9 cellular contexts compared by ENCODE assay signal in the genomic region with DNA sequence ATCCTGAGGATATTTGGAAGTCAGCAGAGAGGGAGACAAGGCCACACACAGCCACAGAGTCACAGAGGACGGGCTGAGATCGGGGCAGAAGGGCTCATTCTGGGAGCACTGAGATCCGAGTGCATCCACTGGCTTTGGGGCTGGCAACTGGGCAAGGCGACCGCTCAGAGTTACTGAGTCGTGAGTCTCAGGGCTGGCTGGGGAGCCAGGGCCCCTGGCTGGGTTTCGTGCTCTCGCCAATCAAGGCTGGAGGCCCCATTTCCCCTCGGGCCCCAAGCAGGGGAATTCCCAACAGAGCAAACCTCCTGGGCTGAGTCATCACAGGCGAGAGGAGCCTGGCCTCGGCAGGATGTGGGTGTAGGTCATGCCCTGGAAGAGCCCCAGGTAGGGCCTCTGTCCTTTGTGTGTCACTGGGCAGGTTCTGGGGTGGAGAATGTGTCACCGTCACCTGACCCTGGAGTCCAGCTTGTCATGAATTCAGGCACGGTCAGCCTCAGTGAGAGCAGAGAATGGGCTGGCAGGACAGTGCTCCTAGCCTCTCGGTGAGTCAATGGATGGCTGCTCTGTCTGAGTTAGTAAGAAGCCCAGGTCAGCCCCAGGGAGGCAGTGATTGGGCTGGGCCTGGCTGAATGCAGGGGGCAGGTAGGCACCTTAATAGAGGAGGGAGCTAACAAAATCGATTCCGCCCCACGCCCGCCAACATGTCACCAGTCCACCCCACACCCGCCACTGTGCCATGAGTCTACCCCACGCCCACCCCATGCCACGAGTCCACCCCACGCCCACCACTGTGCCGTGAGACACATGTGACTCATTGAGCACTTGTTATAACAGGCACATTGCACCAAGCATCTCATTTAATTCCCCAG. TPM values are rescaled to one million over a fixed set of nuclear protein-coding genes. Genes with fewer than 3 reads are reported as not detected.
DNase-seq lines count a peak whose midpoint lies in the region; ATAC-seq and TF ChIP-seq lines count a peak whose summit lies in the region.
"Had no signal": no experiment of that assay in that cellular context is flagged by ENCODE, and none has a peak within 500 bp of the region (broad histone marks: within the 10 kb centered on the region; RNA-seq: fewer than 3 reads in every experiment).

No MANE protein-coding gene starts in this region.

- intact Hi-C loops in aorta (cut with DNase I): loop anchor here (5.0 kb wide), 1 partner anchor 38 kb away; the partner anchor contains the start of gene CCDC197 (in 2 of the 2)

- H3K4me1 ChIP-seq in esophagus (ENCODE audit: control insufficient read depth in 2 of 2, insufficient read depth in 2 of 2, low read length in 1 of 2): peaks cover 7 to 25% of the 10 kb centered on the region in 2 donors
- peaks cover 16% of the 10 kb centered on the region for H3K4me1 ChIP-seq in osteoblast (ENCODE audit: insufficient read depth, low read length)
- no peaks in the 10 kb centered on the region for H3K4me1 ChIP-seq in aorta (ENCODE audit: control insufficient read depth in 1 of 2, insufficient read depth in 2 of 2, low read length in 2 of 2)

- ATAC-seq in GM18499 (IDR thresholded peaks at IDR 0.05; ENCODE audit: insufficient read depth, unreplicated experiment) (peak; percentile 60), HG02623 (IDR thresholded peaks at IDR 0.05; ENCODE audit: unreplicated experiment) (peak; percentile 69), aorta (ENCODE audit: low FRiP score) (peak; percentile 49)

- peak overlapping the region; percentile 2 for H3K4me2 ChIP-seq in osteoblast (ENCODE audit: insufficient read depth, low read length)

- in situ Hi-C loops in G401 (cut with HindIII; ENCODE audit: low sequenced_read_pairs): no loop called here

- H2AFZ ChIP-seq in osteoblast (ENCODE audit: low read length): no peak overlapping the region

- H3K9me3 ChIP-seq in esophagus (ENCODE audit: control insufficient read depth in 2 of 2, insufficient read depth in 1 of 2, low read depth in 1 of 2, low read length in 1 of 2) (peaks cover 0 to 2% of the 10 kb centered on the region in 2 donors), osteoblast (ENCODE audit: low read depth, low read length) (no peaks in the 10 kb centered on the region), aorta (ENCODE audit: control insufficient read depth, low read length) (no peaks in the 10 kb centered on the region)

- H3K27ac ChIP-seq in esophagus (ENCODE audit: low read depth in 2 of 2, low read length in 1 of 2) (peak overlapping the region; percentile 76 to 86), osteoblast (ENCODE audit: low read depth, low read length) (peak overlapping the region; percentile 6), aorta (ENCODE audit: low read depth in 1 of 2, low read length in 2 of 2) (peak overlapping the region; percentile 6 to 46)

- H3K79me2 ChIP-seq in osteoblast (ENCODE audit: insufficient read depth, low read length): no peaks in the 10 kb centered on the region

- no peak for TF ChIP-seq CTCF in osteoblast (IDR thresholded peaks at IDR 0.05; ENCODE audit: extremely low read depth, low read depth, low read length)

- no peak overlapping the region for H3K4me3 ChIP-seq in esophagus (ENCODE audit: low read depth in 1 of 2, low read length in 2 of 2)
- H3K4me3 ChIP-seq in osteoblast (ENCODE audit: insufficient read depth, low read length): no peak overlapping the region
- H3K4me3 ChIP-seq in aorta (ENCODE audit: low read length in 2 of 2): no peak overlapping the region

- DNase-seq in NAMALWA (ENCODE audit: low spot score) (peak; percentile 72), osteoblast (ENCODE audit: insufficient read length, low spot score, missing footprints) (peak; percentile 98), aorta (peak; percentile 84 to 88), G401 (ENCODE audit: low spot score) (no peak)
- peak; percentile 75 to 91 (median 86) for DNase-seq in activated CD8-positive, alpha-beta memory T cell treated with anti-CD3 and anti-CD28 coated beads for 48 hours (ENCODE audit: low read depth in 2 of 3, low spot score in 2 of 3)

- no peaks in the 10 kb centered on the region for H3K27me3 ChIP-seq in esophagus (ENCODE audit: control insufficient read depth in 1 of 2, insufficient read depth in 2 of 2, low read length in 2 of 2)
- H3K27me3 ChIP-seq in osteoblast (ENCODE audit: insufficient read depth, low read length): no peaks in the 10 kb centered on the region
- H3K27me3 ChIP-seq in aorta (ENCODE audit: control insufficient read depth in 1 of 2, insufficient read depth in 2 of 2, low read length in 1 of 2): no peaks in the 10 kb centered on the region

- H3K36me3 ChIP-seq in esophagus (ENCODE audit: control insufficient read depth in 2 of 2, insufficient read depth in 2 of 2, low read length in 1 of 2) (no peaks in the 10 kb centered on the region), osteoblast (ENCODE audit: insufficient read depth, low read length) (no peaks in the 10 kb centered on the region), aorta (ENCODE audit: control insufficient read depth in 1 of 2, insufficient read depth in 2 of 2, low read length in 1 of 2) (peaks cover 0 to 5% of the 10 kb centered on the region in 2 donors)

- WGBS in esophagus, 2 donors: 28 to 46% methylated on average over 23 of the region's 23 CpGs
- 38 to 45% methylated on average over 23 of the region's 23 CpGs for WGBS in aorta, 2 donors

- no peaks in the 10 kb centered on the region for H4K20me1 ChIP-seq in osteoblast (ENCODE audit: insufficient read depth, low read length)

RNA-seq across cellular contexts. Expression of gene ASB2, which starts 16.9 kb away (rescaled TPM):
- polyA plus RNA-seq in esophagus (1 to 10 TPM; 4.5 to 4.7 TPM), aorta (10 to 100 TPM in 1 of 2 donors, 1 to 10 TPM in 1; 9.1 to 24.8 TPM)
- total RNA-seq in osteoblast (0.88 and 1.1 TPM in 2 replicates), aorta (10 to 100 TPM; 53.3 to 57.0 TPM)
- total RNA-seq in G401 (2014; rRNA removed; shearing (Covaris generic)): 7.9 and 9.9 TPM in 2 replicates

RNA-seq across cellular contexts. Expression of gene FAM181A, which starts 32.3 kb away (rescaled TPM):
- polyA plus RNA-seq in esophagus (not detected), aorta (not detected)
- total RNA-seq in osteoblast (not detected in 2 replicates), aorta (not detected)
- not detected in 2 replicates for total RNA-seq in G401 (2014; rRNA removed; shearing (Covaris generic))
- total RNA-seq: mononuclear cell had no signal

RNA-seq across cellular contexts. Expression of gene CCDC197, which starts 37.6 kb away (rescaled TPM):
- not detected for polyA plus RNA-seq in esophagus
- not detected in 2 replicates for total RNA-seq in osteoblast
- under 1 TPM in 1 of 2 donors, not detected in 1; 0.60 TPM for total RNA-seq in aorta
- not detected for polyA plus RNA-seq in aorta
- not detected in 2 replicates for total RNA-seq in G401 (2014; rRNA removed; shearing (Covaris generic))
- total RNA-seq: mononuclear cell had no signal

Comparison
In these comparisons a context has a peak if more than half of its experiments do, and no peak if none do; other contexts are left out.
1. H3K27ac ChIP-seq: peak in every context shown above with its lines; median percentile 81 in esophagus; 26 in aorta; 6 in osteoblast.